Comparison of ENCODE assay signal across 10 cellular contexts in the genomic region with DNA sequence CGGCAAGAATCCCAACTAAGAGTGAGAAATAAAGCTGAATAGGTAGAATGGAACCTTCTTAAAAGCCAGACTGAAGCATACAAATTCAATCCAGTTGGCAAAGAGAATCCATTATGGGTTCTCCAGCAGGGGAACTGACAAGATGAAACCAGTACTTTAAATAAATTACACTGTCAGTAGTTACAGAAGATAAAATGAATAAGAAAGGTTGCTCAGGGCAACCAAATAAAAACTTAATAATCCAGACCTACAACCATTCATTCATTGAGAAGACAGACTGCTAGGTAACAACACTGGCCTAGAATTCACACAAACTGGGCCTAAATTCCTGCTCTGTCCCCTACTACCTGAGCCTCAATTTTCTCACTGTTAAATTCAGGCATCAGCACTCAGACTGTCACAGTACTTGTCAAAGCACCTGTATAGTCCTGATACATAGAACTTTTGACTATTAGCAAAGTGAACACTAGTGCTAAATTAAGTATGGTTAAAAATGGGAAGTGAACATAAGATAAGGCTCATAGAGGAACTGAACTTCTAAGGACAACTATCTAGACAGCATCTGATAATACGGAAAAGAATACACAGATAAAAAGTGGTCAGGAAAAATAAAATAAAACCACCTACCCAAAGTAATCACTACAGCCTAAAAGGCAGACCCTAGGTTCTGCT. TPM values are rescaled to one million over a fixed set of nuclear protein-coding genes. Genes with fewer than 3 reads are reported as not detected.
DNase-seq lines count a peak whose midpoint lies in the region; ATAC-seq and TF ChIP-seq lines count a peak whose summit lies in the region.
"Had no signal": no experiment of that assay in that cellular context is flagged by ENCODE, and none has a peak within 500 bp of the region (broad histone marks: within the 10 kb centered on the region; RNA-seq: fewer than 3 reads in every experiment).

No MANE protein-coding gene starts in this region.

- H3K4me3 ChIP-seq in HUES6 (ENCODE audit: low read depth, low read length) = peak overlapping the region; percentile 10; the same call in 1 of the 2 replicates
- H3K4me3 ChIP-seq in ascending aorta = no peak overlapping the region
- H3K4me3 ChIP-seq in neural cell (ENCODE audit: low read length) = peak overlapping the region; percentile 33

- peaks cover 83% of the 10 kb centered on the region for H3K79me2 ChIP-seq in neural cell (replicated peaks; ENCODE audit: insufficient read depth, low read length)

- H3K4me1 ChIP-seq in HUES6 (ENCODE audit: control insufficient read depth, insufficient read depth, low read length) (peaks cover 34% of the 10 kb centered on the region), ascending aorta (peaks cover 0 to 17% of the 10 kb centered on the region in 2 donors)

- H3K9ac ChIP-seq in HUES6 (ENCODE audit: low read length) = no peak overlapping the region
- no peak overlapping the region for H3K9ac ChIP-seq in neural cell (ENCODE audit: low read length)

- TF ChIP-seq RAD21 in neural cell (conservative IDR thresholded peaks at IDR 0.05) = no peak

- TF ChIP-seq CTCF in ascending aorta (IDR thresholded peaks at IDR 0.05) (no peak), neural cell (IDR thresholded peaks at IDR 0.05; ENCODE audit: poor library complexity, severe bottlenecking) (no peak)

- no peak for DNase-seq in ascending aorta (ENCODE audit: low spot score in 2 of 2)
- no peak for DNase-seq in HPDE6-E6E7 (ENCODE audit: extremely low spot score)
- no peak for DNase-seq in DMS153 (lab: John Stamatoyannopoulos, UW)
- DNase-seq: cortex of kidney, NCI-H526 had no signal

- H3K27me3 ChIP-seq in HUES6 (ENCODE audit: control insufficient read depth, insufficient read depth, low read length) = no peaks in the 10 kb centered on the region
- no peaks in the 10 kb centered on the region for H3K27me3 ChIP-seq in ascending aorta
- H3K27me3 ChIP-seq in neural cell (ENCODE audit: insufficient read depth, low read depth, low read length) = no peaks in the 10 kb centered on the region

- ATAC-seq in GM18517 (IDR thresholded peaks at IDR 0.05; ENCODE audit: unreplicated experiment) (peak; percentile 45), GM21528 (IDR thresholded peaks at IDR 0.05; ENCODE audit: low FRiP score, unreplicated experiment) (no peak), GM18873 (IDR thresholded peaks at IDR 0.05; ENCODE audit: low FRiP score, unreplicated experiment) (no peak)

- H3K27ac ChIP-seq in HUES6 (ENCODE audit: low read depth, low read length) = peak overlapping the region; percentile 18; the same call in 1 of the 2 replicates
- H3K27ac ChIP-seq in ascending aorta = peak overlapping the region; percentile 45 to 56
- peak overlapping the region; percentile 67 for H3K27ac ChIP-seq in neural cell (ENCODE audit: low read length)

- no peaks in the 10 kb centered on the region for H4K20me1 ChIP-seq in neural cell (ENCODE audit: insufficient read depth)

- H3K9me2 ChIP-seq in neural cell (ENCODE audit: insufficient read depth, low read length) = no peaks in the 10 kb centered on the region

- H3K36me3 ChIP-seq in HUES6 (ENCODE audit: control insufficient read depth, insufficient read depth, low read length) = peaks cover 8% of the 10 kb centered on the region; the same call in 1 of the 2 replicates
- no peaks in the 10 kb centered on the region for H3K36me3 ChIP-seq in ascending aorta
- H3K36me3 ChIP-seq in neural cell (ENCODE audit: insufficient read depth, low read length) = no peaks in the 10 kb centered on the region

- H2AFZ ChIP-seq in neural cell (ENCODE audit: low read depth, low read length) = no peak overlapping the region

- H3K4me2 ChIP-seq in neural cell (ENCODE audit: low read length) = no peak overlapping the region

- intact Hi-C loops in ascending aorta (cut with DNase I) = loop anchor here (10.0 kb wide), 1 partner anchor 714 kb away; no protein-coding TSS in a partner anchor

- H3K9me3 ChIP-seq in HUES6 (ENCODE audit: control insufficient read depth, insufficient read depth, low read depth, low read length) = no peaks in the 10 kb centered on the region
- H3K9me3 ChIP-seq in ascending aorta = no peaks in the 10 kb centered on the region
- no peaks in the 10 kb centered on the region for H3K9me3 ChIP-seq in neural cell (ENCODE audit: low read length)

- peak; percentile 67 for TF ChIP-seq EP300 in neural cell (conservative IDR thresholded peaks at IDR 0.05; ENCODE audit: poor library complexity, severe bottlenecking)

- H3F3A ChIP-seq in neural cell (ENCODE audit: insufficient read depth, low read length, poor library complexity, severe bottlenecking) = no peaks in the 10 kb centered on the region

TF ChIP-seq in neural cell, 6 proteins besides CTCF, POLR2A, EP300 and RAD21:
- no peak for TF ChIP-seq MXI1 (conservative IDR thresholded peaks at IDR 0.05; ENCODE audit: poor library complexity, severe bottlenecking)
- TF ChIP-seq POLR2AphosphoS5 (IDR thresholded peaks at IDR 0.05) = peak; percentile 2

RNA-seq across cellular contexts. Expression of a gene that starts 6.0 kb away (rescaled TPM):
- 52.0 TPM for total RNA-seq in ascending aorta
- polyA plus RNA-seq in neural cell = 81.5 and 96.3 TPM in 2 replicates
- 215 and 238 TPM in 2 replicates for polyA minus RNA-seq in neural cell

Comparison
In these comparisons a context has a peak if more than half of its experiments do, and no peak if none do; other contexts are left out.
1. H3K4me3 ChIP-seq: peak in HUES6 (single experiment) and neural cell (single experiment); none in ascending aorta (0 of 2).
2. Peak in every context shown above with its lines, with median percentiles within 50 percentile points of each other: H3K27ac ChIP-seq.